1 cellular context compared by ENCODE assay signal in the genomic region with DNA sequence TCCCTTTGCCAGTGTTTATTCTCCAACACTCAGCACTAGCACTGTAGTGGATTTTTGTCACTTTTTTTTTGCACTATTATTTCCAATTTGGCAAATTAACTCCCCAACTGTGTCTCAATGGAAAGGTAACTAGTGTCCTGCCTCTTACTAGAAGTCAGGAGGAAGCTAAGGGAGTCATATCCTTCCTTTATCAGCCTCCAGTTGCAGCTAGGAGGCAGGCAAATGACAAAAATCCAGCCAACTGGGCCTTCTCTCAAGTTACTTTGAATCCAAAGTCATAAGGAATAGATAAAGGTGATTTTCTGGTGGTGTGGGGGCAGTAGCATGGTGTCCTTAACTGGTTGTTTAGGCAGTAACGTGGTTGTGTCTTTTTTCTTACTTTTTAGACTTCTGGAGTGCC.
TF ChIP-seq lines count a peak whose summit lies in the region.

No MANE protein-coding gene starts in this region.

TF ChIP-seq in K562, 482 proteins besides CTCF, POLR2A, EP300 and RAD21 (continued from another document):
- TF ChIP-seq ZNF407 (IDR thresholded peaks at IDR 0.05; ENCODE audit: low read depth), result no peak
